In the genomic region with DNA sequence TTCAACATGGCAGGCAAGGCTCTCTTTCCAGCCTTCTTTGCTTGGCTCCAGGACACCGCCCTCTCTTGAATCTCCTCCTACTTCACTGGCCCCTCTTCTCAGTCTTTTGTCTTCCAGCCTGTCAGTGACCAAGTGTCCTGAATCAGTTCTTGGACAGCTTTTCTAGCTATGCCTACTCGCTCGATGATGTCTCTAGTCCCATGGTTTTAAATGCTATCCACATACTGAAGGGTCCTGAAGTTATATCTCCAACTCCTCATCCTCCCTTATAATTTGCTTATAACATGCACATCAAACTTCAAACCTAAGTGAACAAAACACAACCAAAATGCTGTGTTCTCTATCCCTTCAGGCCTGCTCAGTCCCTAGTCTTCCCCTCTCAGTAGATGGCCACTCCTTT, we compare ENCODE assay signal across 23 cellular contexts. TPM values are rescaled to one million over a fixed set of nuclear protein-coding genes. Genes with fewer than 3 reads are reported as not detected.
"Had no signal": no experiment of that assay in that cellular context is flagged by ENCODE, and none has a peak within 500 bp of the region (broad histone marks: within the 10 kb centered on the region; RNA-seq: fewer than 3 reads in every experiment).

No MANE protein-coding gene starts in this region.

- FAIRE-seq: RCC 7860 had no signal

- H3K4me2 ChIP-seq: KMS-11 had no signal

- DNase-seq: Kasumi-1, MM.1S, NCI-H1092 treated with DMSO at 0.1 percent for 48 hours, NCI-H1436, NCI-H187, NCI-H2029, NCI-H2081 treated with DMSO at 0.1 percent for 48 hours, NCI-H2171, NCI-H226, NCI-H446, NCI-H510A, NCI-H524 treated with DMSO at 0.1 percent for 48 hours, NCI-H69, NCI-H774, Right ventricle myocardium superior, RPMI8226, SIG-M5 had no signal

- H3K36me3 ChIP-seq: SJSA1 had no signal

- H3K9me3 ChIP-seq: SJSA1 had no signal

- H3K27ac ChIP-seq: HL-60, KMS-11, SJSA1, SK-N-MC had no signal

- H3K4me3 ChIP-seq: SJSA1, SK-N-MC had no signal

RNA-seq across cellular contexts. Expression of a gene that starts 5.0 kb away (rescaled TPM):
- total RNA-seq: M059J had no signal
